ENCODE assay signal across 1 cellular context in the genomic region with DNA sequence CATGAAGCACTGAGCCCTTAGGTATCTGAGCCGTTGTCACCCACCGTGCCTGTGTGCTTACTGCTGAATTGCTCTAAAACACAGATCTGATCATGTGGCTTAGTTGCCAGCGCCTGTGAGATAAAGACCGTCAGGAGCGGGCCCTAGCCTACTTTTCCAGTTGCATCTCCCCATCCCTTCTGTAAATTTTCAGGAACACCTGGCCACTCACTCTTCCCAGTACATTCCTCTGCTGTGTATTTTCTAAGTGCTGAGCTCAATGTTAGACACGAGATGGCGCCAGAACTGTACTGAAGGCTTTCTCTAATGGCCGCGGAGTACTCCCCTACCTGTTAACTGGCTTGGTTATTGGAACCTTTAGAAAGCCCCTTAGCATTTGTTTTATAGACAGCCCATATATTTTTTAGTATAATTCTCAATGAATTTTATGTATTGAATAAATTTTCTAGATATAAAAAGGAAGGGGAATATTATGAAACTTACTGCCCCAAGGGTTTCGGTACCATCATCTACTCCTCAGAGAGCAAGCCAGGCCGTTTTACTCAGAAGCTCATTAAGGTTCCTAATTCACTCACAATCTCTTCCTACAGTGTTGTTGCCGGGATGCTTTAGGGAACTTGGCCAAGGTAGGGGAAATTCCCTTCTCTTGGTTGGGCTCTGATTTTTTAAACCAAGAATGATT.
TF ChIP-seq lines count a peak whose summit lies in the region.

No MANE protein-coding gene starts in this region.

TF ChIP-seq in K562, 482 proteins besides CTCF, POLR2A, EP300 and RAD21 (continued from another document):
- TF ChIP-seq, protein P1, sequence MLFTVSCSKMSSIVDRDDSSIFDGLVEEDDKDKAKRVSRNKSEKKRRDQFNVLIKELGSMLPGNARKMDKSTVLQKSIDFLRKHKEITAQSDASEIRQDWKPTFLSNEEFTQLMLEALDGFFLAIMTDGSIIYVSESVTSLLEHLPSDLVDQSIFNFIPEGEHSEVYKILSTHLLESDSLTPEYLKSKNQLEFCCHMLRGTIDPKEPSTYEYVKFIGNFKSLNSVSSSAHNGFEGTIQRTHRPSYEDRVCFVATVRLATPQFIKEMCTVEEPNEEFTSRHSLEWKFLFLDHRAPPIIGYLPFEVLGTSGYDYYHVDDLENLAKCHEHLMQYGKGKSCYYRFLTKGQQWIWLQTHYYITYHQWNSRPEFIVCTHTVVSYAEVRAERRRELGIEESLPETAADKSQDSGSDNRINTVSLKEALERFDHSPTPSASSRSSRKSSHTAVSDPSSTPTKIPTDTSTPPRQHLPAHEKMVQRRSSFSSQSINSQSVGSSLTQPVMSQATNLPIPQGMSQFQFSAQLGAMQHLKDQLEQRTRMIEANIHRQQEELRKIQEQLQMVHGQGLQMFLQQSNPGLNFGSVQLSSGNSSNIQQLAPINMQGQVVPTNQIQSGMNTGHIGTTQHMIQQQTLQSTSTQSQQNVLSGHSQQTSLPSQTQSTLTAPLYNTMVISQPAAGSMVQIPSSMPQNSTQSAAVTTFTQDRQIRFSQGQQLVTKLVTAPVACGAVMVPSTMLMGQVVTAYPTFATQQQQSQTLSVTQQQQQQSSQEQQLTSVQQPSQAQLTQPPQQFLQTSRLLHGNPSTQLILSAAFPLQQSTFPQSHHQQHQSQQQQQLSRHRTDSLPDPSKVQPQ (CRISPR knock-in tag; IDR thresholded peaks at IDR 0.05; ENCODE audit: borderline replicate concordance): no peak
- TF ChIP-seq NCOA2 (IDR thresholded peaks at IDR 0.05; ENCODE audit: partially characterized antibody in 2 of 2): no peak
- TF ChIP-seq RB1 (IDR thresholded peaks at IDR 0.05; ENCODE audit: low read depth): peak; percentile 32; the same call in 1 of the 2 replicates
- TF ChIP-seq, protein P2, sequence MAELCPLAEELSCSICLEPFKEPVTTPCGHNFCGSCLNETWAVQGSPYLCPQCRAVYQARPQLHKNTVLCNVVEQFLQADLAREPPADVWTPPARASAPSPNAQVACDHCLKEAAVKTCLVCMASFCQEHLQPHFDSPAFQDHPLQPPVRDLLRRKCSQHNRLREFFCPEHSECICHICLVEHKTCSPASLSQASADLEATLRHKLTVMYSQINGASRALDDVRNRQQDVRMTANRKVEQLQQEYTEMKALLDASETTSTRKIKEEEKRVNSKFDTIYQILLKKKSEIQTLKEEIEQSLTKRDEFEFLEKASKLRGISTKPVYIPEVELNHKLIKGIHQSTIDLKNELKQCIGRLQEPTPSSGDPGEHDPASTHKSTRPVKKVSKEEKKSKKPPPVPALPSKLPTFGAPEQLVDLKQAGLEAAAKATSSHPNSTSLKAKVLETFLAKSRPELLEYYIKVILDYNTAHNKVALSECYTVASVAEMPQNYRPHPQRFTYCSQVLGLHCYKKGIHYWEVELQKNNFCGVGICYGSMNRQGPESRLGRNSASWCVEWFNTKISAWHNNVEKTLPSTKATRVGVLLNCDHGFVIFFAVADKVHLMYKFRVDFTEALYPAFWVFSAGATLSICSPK (IDR thresholded peaks at IDR 0.05; ENCODE audit: borderline replicate concordance): no peak
- TF ChIP-seq RBM17 (IDR thresholded peaks at IDR 0.05; ENCODE audit: borderline replicate concordance, low read depth, low read length): no peak
- 0 out of 2 replicates have a peak, but pooled peaks have one; percentile 55 for TF ChIP-seq HMG20B (CRISPR knock-in tag; IDR thresholded peaks at IDR 0.05)
- TF ChIP-seq SOX6 (IDR thresholded peaks at IDR 0.05): no peak
- TF ChIP-seq SRSF3 (IDR thresholded peaks at IDR 0.05; ENCODE audit: insufficient read depth, low read length): no peak
- TF ChIP-seq TEAD4 (IDR thresholded peaks at IDR 0.05; ENCODE audit: low read length): 0 out of 2 replicates have a peak, but pooled peaks have one; percentile 33
- TF ChIP-seq TEAD4 (CRISPR knock-in tag; IDR thresholded peaks at IDR 0.05; ENCODE audit: borderline replicate concordance): no peak
- TF ChIP-seq, protein P3, sequence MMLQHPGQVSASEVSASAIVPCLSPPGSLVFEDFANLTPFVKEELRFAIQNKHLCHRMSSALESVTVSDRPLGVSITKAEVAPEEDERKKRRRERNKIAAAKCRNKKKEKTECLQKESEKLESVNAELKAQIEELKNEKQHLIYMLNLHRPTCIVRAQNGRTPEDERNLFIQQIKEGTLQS (IDR thresholded peaks at IDR 0.05): no peak
- TF ChIP-seq, protein P3 (CRISPR knock-in tag; conservative IDR thresholded peaks at IDR 0.05): no peak
- TF ChIP-seq POLR2AphosphoS5 (IDR thresholded peaks at IDR 0.05; ENCODE audit: control insufficient read depth, insufficient read depth, low read depth, low read length): no peak
- TF ChIP-seq SMARCA5 (IDR thresholded peaks at IDR 0.05): no peak
